11 cellular contexts compared by ENCODE assay signal in genomic region chr15:71691700-71692417, GRCh38.
DNase-seq lines count a peak whose midpoint lies in the region; ATAC-seq and TF ChIP-seq lines count a peak whose summit lies in the region.
"Had no signal": no experiment of that assay in that cellular context is flagged by ENCODE, and none has a peak within 500 bp of the region (broad histone marks: within the 10 kb centered on the region; RNA-seq: fewer than 3 reads in every experiment).

No MANE protein-coding gene starts in this region.

- CTCF ChIA-PET in BJ (lab: Yijun Ruan, JAX): interaction anchor here (0.6 to 1.7 kb wide), 6 partner anchors 13 to 129 kb away, joined by 3 to 5 read pairs (median 3); no protein-coding TSS in a partner anchor

- peak; percentile 63 for ATAC-seq in omental fat pad (ENCODE audit: low FRiP score)
- no peak for ATAC-seq in HG02981 (IDR thresholded peaks at IDR 0.05; ENCODE audit: unreplicated experiment)
- ATAC-seq in GM21717 (IDR thresholded peaks at IDR 0.05; ENCODE audit: unreplicated experiment): no peak
- ATAC-seq in GM18867 (IDR thresholded peaks at IDR 0.05; ENCODE audit: unreplicated experiment): no peak

- 0 out of 2 replicates have a peak overlapping the region, but pooled peaks have one; percentile 8 for H3K4me3 ChIP-seq in BJ (ENCODE audit: low read depth, low read length)

- TF ChIP-seq CTCF in BJ (IDR thresholded peaks at IDR 0.05; ENCODE audit: insufficient read depth, low read depth, low read length) (no peak), omental fat pad (IDR thresholded peaks at IDR 0.05) (no peak)

- POLR2A ChIA-PET in BJ (lab: Charles Lee): interaction anchor here (0.5 kb wide), 1 partner anchor 169 kb away, joined by 4 read pairs; no protein-coding TSS in a partner anchor

- no peaks in the 10 kb centered on the region for H3K36me3 ChIP-seq in BJ (ENCODE audit: control insufficient read depth, insufficient read depth, low read length)

- peak; percentile 69 for DNase-seq in BJ (ENCODE audit: low read depth)
- DNase-seq in RPMI7951 (ENCODE audit: low read depth): peak; percentile 96
- peak; percentile 93 for DNase-seq in fibroblast of gingiva (ENCODE audit: low read depth)
- DNase-seq in omental fat pad (ENCODE audit: low spot score): no peak
- no peak for DNase-seq in SHP77 treated with DMSO at 0.1 percent for 48 hours (lab: John Stamatoyannopoulos, UW)
- DNase-seq: activated effector memory CD4-positive, alpha-beta T cell treated with anti-CD3 and anti-CD28 coated beads, Interleukin-2, amount 50 U/mL, for 16 hours; DND-41; RPMI8226 had no signal

- no peaks in the 10 kb centered on the region for H3K27me3 ChIP-seq in BJ (ENCODE audit: control insufficient read depth, insufficient read depth, low read length)

Comparison
In these comparisons a context has a peak if more than half of its experiments do, and no peak if none do; other contexts are left out.
1. DNase-seq: peak in BJ (single experiment), RPMI7951 (single experiment) and fibroblast of gingiva (single experiment); none in omental fat pad (single experiment) and SHP77 treated with DMSO at 0.1 percent for 48 hours (single experiment).